ENCODE assay signal across 1 cellular context in the genomic region with DNA sequence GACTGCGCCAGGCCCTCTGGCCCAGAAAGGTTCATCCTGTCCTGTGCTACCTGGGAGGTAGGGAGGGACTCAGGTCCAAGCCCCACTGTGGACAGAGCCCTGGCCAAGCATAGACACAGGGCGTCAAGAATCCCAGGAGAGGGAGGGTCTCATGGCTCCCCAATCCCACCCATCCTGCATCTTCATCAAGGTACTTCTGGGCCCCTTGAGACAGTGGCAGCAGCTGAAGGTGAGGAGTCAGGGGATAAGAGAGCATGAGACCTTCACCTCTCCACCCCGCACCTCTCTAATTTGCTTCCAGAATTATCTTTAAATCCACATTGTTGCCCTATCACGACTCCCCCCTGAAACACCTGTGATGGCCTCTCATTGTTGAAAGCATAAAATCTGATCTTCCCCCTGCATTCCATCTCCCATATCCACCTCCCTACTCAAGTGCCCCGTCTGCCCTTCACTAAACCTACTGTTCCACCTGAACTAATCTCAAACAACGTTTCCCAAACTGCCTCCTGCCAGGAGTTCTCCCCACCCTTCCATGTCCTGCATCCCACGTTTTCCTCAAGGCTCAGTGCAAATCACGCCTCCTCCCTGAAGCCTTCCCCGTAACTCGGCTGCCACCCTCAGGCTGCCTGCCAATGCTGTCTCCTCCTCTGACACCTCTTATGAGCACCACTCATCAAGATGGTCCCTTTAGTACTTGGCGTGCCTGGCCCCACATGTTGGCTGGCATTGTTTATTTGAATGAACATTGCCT.
TF ChIP-seq lines count a peak whose summit lies in the region.

No MANE protein-coding gene starts in this region.

TF ChIP-seq in HepG2, 621 proteins besides CTCF, POLR2A, EP300 and RAD21 (continued from another document):
- TF ChIP-seq, protein P1, sequence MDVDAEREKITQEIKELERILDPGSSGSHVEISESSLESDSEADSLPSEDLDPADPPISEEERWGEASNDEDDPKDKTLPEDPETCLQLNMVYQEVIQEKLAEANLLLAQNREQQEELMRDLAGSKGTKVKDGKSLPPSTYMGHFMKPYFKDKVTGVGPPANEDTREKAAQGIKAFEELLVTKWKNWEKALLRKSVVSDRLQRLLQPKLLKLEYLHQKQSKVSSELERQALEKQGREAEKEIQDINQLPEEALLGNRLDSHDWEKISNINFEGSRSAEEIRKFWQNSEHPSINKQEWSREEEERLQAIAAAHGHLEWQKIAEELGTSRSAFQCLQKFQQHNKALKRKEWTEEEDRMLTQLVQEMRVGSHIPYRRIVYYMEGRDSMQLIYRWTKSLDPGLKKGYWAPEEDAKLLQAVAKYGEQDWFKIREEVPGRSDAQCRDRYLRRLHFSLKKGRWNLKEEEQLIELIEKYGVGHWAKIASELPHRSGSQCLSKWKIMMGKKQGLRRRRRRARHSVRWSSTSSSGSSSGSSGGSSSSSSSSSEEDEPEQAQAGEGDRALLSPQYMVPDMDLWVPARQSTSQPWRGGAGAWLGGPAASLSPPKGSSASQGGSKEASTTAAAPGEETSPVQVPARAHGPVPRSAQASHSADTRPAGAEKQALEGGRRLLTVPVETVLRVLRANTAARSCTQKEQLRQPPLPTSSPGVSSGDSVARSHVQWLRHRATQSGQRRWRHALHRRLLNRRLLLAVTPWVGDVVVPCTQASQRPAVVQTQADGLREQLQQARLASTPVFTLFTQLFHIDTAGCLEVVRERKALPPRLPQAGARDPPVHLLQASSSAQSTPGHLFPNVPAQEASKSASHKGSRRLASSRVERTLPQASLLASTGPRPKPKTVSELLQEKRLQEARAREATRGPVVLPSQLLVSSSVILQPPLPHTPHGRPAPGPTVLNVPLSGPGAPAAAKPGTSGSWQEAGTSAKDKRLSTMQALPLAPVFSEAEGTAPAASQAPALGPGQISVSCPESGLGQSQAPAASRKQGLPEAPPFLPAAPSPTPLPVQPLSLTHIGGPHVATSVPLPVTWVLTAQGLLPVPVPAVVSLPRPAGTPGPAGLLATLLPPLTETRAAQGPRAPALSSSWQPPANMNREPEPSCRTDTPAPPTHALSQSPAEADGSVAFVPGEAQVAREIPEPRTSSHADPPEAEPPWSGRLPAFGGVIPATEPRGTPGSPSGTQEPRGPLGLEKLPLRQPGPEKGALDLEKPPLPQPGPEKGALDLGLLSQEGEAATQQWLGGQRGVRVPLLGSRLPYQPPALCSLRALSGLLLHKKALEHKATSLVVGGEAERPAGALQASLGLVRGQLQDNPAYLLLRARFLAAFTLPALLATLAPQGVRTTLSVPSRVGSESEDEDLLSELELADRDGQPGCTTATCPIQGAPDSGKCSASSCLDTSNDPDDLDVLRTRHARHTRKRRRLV (CRISPR knock-in tag; IDR thresholded peaks at IDR 0.05) = no peak
- TF ChIP-seq PAX8 (CRISPR knock-in tag; IDR thresholded peaks at IDR 0.05; ENCODE audit: borderline replicate concordance) = no peak
- TF ChIP-seq KDM1A (CRISPR knock-in tag; IDR thresholded peaks at IDR 0.05) = 0 out of 2 replicates have a peak, but pooled peaks have one; percentile 20
- TF ChIP-seq ZBTB1 (CRISPR knock-in tag; IDR thresholded peaks at IDR 0.05; ENCODE audit: borderline replicate concordance) = no peak
- no peak for TF ChIP-seq ZFP82 (CRISPR knock-in tag; IDR thresholded peaks at IDR 0.05; ENCODE audit: borderline replicate concordance)
- no peak for TF ChIP-seq ZNF777 (CRISPR knock-in tag; IDR thresholded peaks at IDR 0.05)
- TF ChIP-seq RXRB (CRISPR knock-in tag; IDR thresholded peaks at IDR 0.05; ENCODE audit: borderline replicate concordance) = peak; percentile 53; the same call in 1 of the 2 replicates
- no peak for TF ChIP-seq ZBTB3 (CRISPR knock-in tag; IDR thresholded peaks at IDR 0.05; ENCODE audit: borderline replicate concordance, low read depth)
- no peak for TF ChIP-seq ZNF3 (CRISPR knock-in tag; IDR thresholded peaks at IDR 0.05)
- no peak for TF ChIP-seq NKX3-1 (CRISPR knock-in tag; IDR thresholded peaks at IDR 0.05)
- TF ChIP-seq ZFP37 (CRISPR knock-in tag; IDR thresholded peaks at IDR 0.05; ENCODE audit: borderline replicate concordance) = no peak
- no peak for TF ChIP-seq ZNF576 (CRISPR knock-in tag; IDR thresholded peaks at IDR 0.05)
- TF ChIP-seq ZNF124 (CRISPR knock-in tag; IDR thresholded peaks at IDR 0.05) = no peak
- no peak for TF ChIP-seq SNAPC2 (CRISPR knock-in tag; IDR thresholded peaks at IDR 0.05)
